In genomic region chr18:6920099-6920955, GRCh38 we compare ENCODE assay signal across 1 cellular context.
A peak's percentile ranks its signal among the peaks of the same experiment; 100 is the strongest.
TF ChIP-seq lines count a peak whose summit lies in the region.

No MANE protein-coding gene starts in this region.

TF ChIP-seq in HepG2, 621 proteins besides CTCF, POLR2A, EP300 and RAD21 (continued from another document):
- TF ChIP-seq ZNF275 (CRISPR knock-in tag; IDR thresholded peaks at IDR 0.05; ENCODE audit: borderline replicate concordance) (no peak), HES4 (CRISPR knock-in tag; IDR thresholded peaks at IDR 0.05; ENCODE audit: borderline replicate concordance) (no peak), HNF1B (CRISPR knock-in tag; IDR thresholded peaks at IDR 0.05) (peak; percentile 51; the same call in 1 of the 2 replicates), HNRNPL (IDR thresholded peaks at IDR 0.05; ENCODE audit: low read depth, low read length) (0 out of 2 replicates have a peak, but pooled peaks have one; percentile 49), ZFP90 (CRISPR knock-in tag; IDR thresholded peaks at IDR 0.05; ENCODE audit: borderline replicate concordance) (no peak), MED13 (CRISPR knock-in tag; IDR thresholded peaks at IDR 0.05) (no peak), JUNB (CRISPR knock-in tag; IDR thresholded peaks at IDR 0.05; ENCODE audit: borderline replicate concordance) (peak; percentile 42; the same call in 1 of the 2 replicates), ZFX (CRISPR knock-in tag; IDR thresholded peaks at IDR 0.05; ENCODE audit: low read depth) (no peak), ZNF207 (IDR thresholded peaks at IDR 0.05; ENCODE audit: borderline replicate concordance) (peak; percentile 67; the same call in 1 of the 2 replicates), PAX8 (CRISPR knock-in tag; IDR thresholded peaks at IDR 0.05; ENCODE audit: borderline replicate concordance) (no peak)
